Comparison of ENCODE assay signal across 9 cellular contexts in genomic region chr19:29966594-29967249, GRCh38. TPM values are rescaled to one million over a fixed set of nuclear protein-coding genes. Genes with fewer than 3 reads are reported as not detected.
DNase-seq lines count a peak whose midpoint lies in the region; ATAC-seq lines count a peak whose summit lies in the region.
"Had no signal": no experiment of that assay in that cellular context is flagged by ENCODE, and none has a peak within 500 bp of the region (broad histone marks: within the 10 kb centered on the region; RNA-seq: fewer than 3 reads in every experiment).

No MANE protein-coding gene starts in this region.

- H3K4me1 Mint-ChIP-seq in activated T-helper 17 cell treated with anti-CD3 and anti-CD28 coated beads, Interleukin-2, amount 50 U/mL, for 72 hours = peaks cover 49% of the 10 kb centered on the region
- peaks cover 58 to 69% of the 10 kb centered on the region in 2 donors for H3K4me1 Mint-ChIP-seq in natural killer cell treated with Interleukin-12 subunit alpha and Interleukin-12 subunit beta and Interleukin-15 and Interleukin-18, amount 100 ng/mL, for 72 hours (ENCODE audit: low read depth in 2 of 2)

- H3K36me3 Mint-ChIP-seq in activated T-helper 17 cell treated with anti-CD3 and anti-CD28 coated beads, Interleukin-2, amount 50 U/mL, for 72 hours (ENCODE audit: low read depth) = peaks cover 8% of the 10 kb centered on the region
- H3K36me3 Mint-ChIP-seq in natural killer cell treated with Interleukin-12 subunit alpha and Interleukin-12 subunit beta and Interleukin-15 and Interleukin-18, amount 100 ng/mL, for 72 hours = no peaks in the 10 kb centered on the region

- H3K27ac Mint-ChIP-seq in activated T-helper 17 cell treated with anti-CD3 and anti-CD28 coated beads, Interleukin-2, amount 50 U/mL, for 72 hours = peak overlapping the region; percentile 49
- H3K27ac Mint-ChIP-seq in natural killer cell treated with Interleukin-12 subunit alpha and Interleukin-12 subunit beta and Interleukin-15 and Interleukin-18, amount 100 ng/mL, for 72 hours = peak overlapping the region; percentile 44 to 46

- H3K4me3 Mint-ChIP-seq in activated T-helper 17 cell treated with anti-CD3 and anti-CD28 coated beads, Interleukin-2, amount 50 U/mL, for 72 hours = peak overlapping the region; percentile 5
- H3K4me3 Mint-ChIP-seq in natural killer cell treated with Interleukin-12 subunit alpha and Interleukin-12 subunit beta and Interleukin-15 and Interleukin-18, amount 100 ng/mL, for 72 hours = no peak overlapping the region

- H3K9me3 Mint-ChIP-seq in activated T-helper 17 cell treated with anti-CD3 and anti-CD28 coated beads, Interleukin-2, amount 50 U/mL, for 72 hours = no peaks in the 10 kb centered on the region
- no peaks in the 10 kb centered on the region for H3K9me3 Mint-ChIP-seq in natural killer cell treated with Interleukin-12 subunit alpha and Interleukin-12 subunit beta and Interleukin-15 and Interleukin-18, amount 100 ng/mL, for 72 hours

- no peaks in the 10 kb centered on the region for H3K27me3 Mint-ChIP-seq in activated T-helper 17 cell treated with anti-CD3 and anti-CD28 coated beads, Interleukin-2, amount 50 U/mL, for 72 hours
- no peaks in the 10 kb centered on the region for H3K27me3 Mint-ChIP-seq in natural killer cell treated with Interleukin-12 subunit alpha and Interleukin-12 subunit beta and Interleukin-15 and Interleukin-18, amount 100 ng/mL, for 72 hours

- ATAC-seq in HG03196 (IDR thresholded peaks at IDR 0.05; ENCODE audit: unreplicated experiment) (peak; percentile 52), HG02981 (IDR thresholded peaks at IDR 0.05; ENCODE audit: unreplicated experiment) (no peak)
- ATAC-seq in activated T-helper 17 cell treated with anti-CD3 and anti-CD28 coated beads, Interleukin-2, amount 50 U/mL, for 72 hours (replicated peaks) = no peak
- ATAC-seq in natural killer cell treated with Interleukin-12 subunit alpha and Interleukin-12 subunit beta and Interleukin-15 and Interleukin-18, amount 100 ng/mL, for 72 hours = no peak

- DNase-seq in EL (peak; percentile 28), ureter (ENCODE audit: low spot score) (no peak), GM19240 (ENCODE audit: insufficient read length, low spot score) (no peak)
- DNase-seq in natural killer cell treated with Interleukin-12 subunit alpha and Interleukin-12 subunit beta and Interleukin-15 and Interleukin-18, amount 100 ng/mL, for 72 hours (ENCODE audit: low spot score) = no peak
- no peak for DNase-seq in activated CD4-positive, alpha-beta T cell treated with anti-CD3 and anti-CD28 coated beads for 1 hour
- DNase-seq: NCI-H1694 had no signal

RNA-seq across cellular contexts. Expression of gene URI1, which starts 24.7 kb away (rescaled TPM):
- 10 to 100 TPM; 61.8 to 72.8 TPM for total RNA-seq in activated T-helper 17 cell treated with anti-CD3 and anti-CD28 coated beads, Interleukin-2, amount 50 U/mL, for 72 hours
- total RNA-seq in natural killer cell treated with Interleukin-12 subunit alpha and Interleukin-12 subunit beta and Interleukin-15 and Interleukin-18, amount 100 ng/mL, for 72 hours = 10 to 100 TPM; 63.1 to 64.0 TPM
- 75.8 TPM for total RNA-seq in ureter
